26 cellular contexts compared by ENCODE assay signal in genomic region chr12:114626-115211, GRCh38. TPM values are rescaled to one million over a fixed set of nuclear protein-coding genes. Genes with fewer than 3 reads are reported as not detected.
"Had no signal": no experiment of that assay in that cellular context is flagged by ENCODE, and none has a peak within 500 bp of the region (broad histone marks: within the 10 kb centered on the region; RNA-seq: fewer than 3 reads in every experiment).

No MANE protein-coding gene starts in this region.

- H3K4me1 ChIP-seq: esophagus muscularis mucosa, foreskin keratinocyte, gastroesophageal sphincter, left lung, sigmoid colon, transverse colon had no signal

- H3K27me3 ChIP-seq: dorsolateral prefrontal cortex, vagina had no signal

- H3K9me3 Mint-ChIP-seq: naive thymus-derived CD8-positive, alpha-beta T cell; nephron progenitor cell; stimulated activated memory B cell treated with anti-CD40 and anti-IgM and Interleukin-4, amounts not matched to agents 10 μg/mL and 1 μg/mL and 100 μg/mL, for 72 hours had no signal

- H3K36me3 ChIP-seq: esophagus muscularis mucosa, gastroesophageal sphincter, heart left ventricle, left lung, prostate gland, sigmoid colon, thoracic aorta, transverse colon, vagina had no signal

- H3K4me2 ChIP-seq: hepatocyte had no signal

- H3K4me3 Mint-ChIP-seq: naive thymus-derived CD8-positive, alpha-beta T cell; nephron progenitor cell; stimulated activated memory B cell treated with anti-CD40 and anti-IgM and Interleukin-4, amounts not matched to agents 10 μg/mL and 1 μg/mL and 100 μg/mL, for 72 hours had no signal

- ATAC-seq: foreskin keratinocyte; gastroesophageal sphincter; heart left ventricle; left lung; naive thymus-derived CD8-positive, alpha-beta T cell; right cardiac atrium; stimulated activated memory B cell treated with anti-CD40 and anti-IgM and Interleukin-4, amounts not matched to agents 10 μg/mL and 1 μg/mL and 100 μg/mL, for 72 hours; stimulated activated naive CD8-positive, alpha-beta T cell treated with anti-CD3 and anti-CD28 coated beads, Interleukin-15, Interleukin-2, amounts not matched to agents 100 U/mL and 50 U/mL, for 24 hours had no signal

- DNase-seq: dorsolateral prefrontal cortex; effector CD4-positive, alpha-beta T cell; foreskin keratinocyte; kidney; left lung; mesenchymal stem cell; midbrain; nephron progenitor cell; nucleus accumbens; right cardiac atrium; stimulated activated CD4-positive, alpha-beta T cell treated with anti-CD3 and anti-CD28 coated beads, Interleukin-4, amount 100 ng/mL, for 4 hours; stimulated activated naive CD8-positive, alpha-beta T cell treated with anti-CD3 and anti-CD28 coated beads, Interleukin-15, Interleukin-2, amounts not matched to agents 100 U/mL and 50 U/mL, for 24 hours; substantia nigra; transverse colon had no signal

- H3K9me3 ChIP-seq: esophagus muscularis mucosa, gastroesophageal sphincter, heart left ventricle, left lung, prostate gland, sigmoid colon, thoracic aorta, transverse colon, vagina had no signal

- H3K4me3 ChIP-seq: dorsolateral prefrontal cortex, esophagus muscularis mucosa, gastroesophageal sphincter, heart left ventricle, hepatocyte, left lung, prostate gland, sigmoid colon, thoracic aorta, transverse colon, vagina had no signal

- H3K27ac Mint-ChIP-seq: nephron progenitor cell; stimulated activated memory B cell treated with anti-CD40 and anti-IgM and Interleukin-4, amounts not matched to agents 10 μg/mL and 1 μg/mL and 100 μg/mL, for 72 hours had no signal

- H3K27ac ChIP-seq: dorsolateral prefrontal cortex, esophagus muscularis mucosa, foreskin keratinocyte, gastroesophageal sphincter, heart left ventricle, hepatocyte, left lung, prostate gland, sigmoid colon, thoracic aorta, transverse colon, vagina had no signal

- H3K79me2 ChIP-seq: hepatocyte had no signal

- H3K36me3 Mint-ChIP-seq: naive thymus-derived CD8-positive, alpha-beta T cell; stimulated activated memory B cell treated with anti-CD40 and anti-IgM and Interleukin-4, amounts not matched to agents 10 μg/mL and 1 μg/mL and 100 μg/mL, for 72 hours had no signal

RNA-seq across cellular contexts. Expression of gene IQSEC3, which starts 48.2 kb away (rescaled TPM):
- total RNA-seq: endothelial cell of umbilical vein, foreskin keratinocyte, myocyte had no signal
- polyA plus RNA-seq: endothelial cell of umbilical vein, foreskin keratinocyte had no signal
